Comparison of ENCODE assay signal across 10 cellular contexts in genomic region chr3:28242519-28242918, GRCh38. TPM values are rescaled to one million over a fixed set of nuclear protein-coding genes. Genes with fewer than 3 reads are reported as not detected.
DNase-seq lines count a peak whose midpoint lies in the region; ATAC-seq, FAIRE-seq and TF ChIP-seq lines count a peak whose summit lies in the region.
"Had no signal": no experiment of that assay in that cellular context is flagged by ENCODE, and none has a peak within 500 bp of the region (broad histone marks: within the 10 kb centered on the region; RNA-seq: fewer than 3 reads in every experiment).

No MANE protein-coding gene starts in this region.

- H2AK5ac ChIP-seq in H1 (ENCODE audit: low read depth, low read length): no peak overlapping the region

- WGBS in H1 (ENCODE audit: extremely low coverage in 1 of 2, insufficient coverage in 1 of 2, insufficient read length in 1 of 2, insufficient replicate concordance in 2 of 2, low coverage in 1 of 2, low lambda C conversion rate in 2 of 2, missing lambda C conversion rate in 1 of 2), 2 experiments: 92% methylated on average over 3 of the region's 3 CpGs; no CpG with 5 or more reads in 1 of the 2 experiments

- H4K8ac ChIP-seq in H1 (ENCODE audit: extremely low read depth, insufficient read depth, low read length): no peak overlapping the region

- H3K4ac ChIP-seq in H1 (replicated peaks; ENCODE audit: insufficient read length, low read depth, low read length): no peak overlapping the region

- no peak overlapping the region for H3K56ac ChIP-seq in H1 (replicated peaks; ENCODE audit: insufficient read length, low read depth, low read length)

- CTCF ChIA-PET in CD4-positive, alpha-beta memory T cell (lab: Charles Lee; ENCODE audit: partially characterized antibody): interaction anchor here (1.0 to 5.1 kb wide), 4 partner anchors 75 to 530 kb away, joined by 4 to 24 read pairs (median 9); partner anchors contain the start of gene EOMES
- CTCF ChIA-PET in H1 (lab: Charles Lee; ENCODE audit: partially characterized antibody): interaction anchor here (0.8 kb wide), 1 partner anchor 530 kb away, joined by 3 read pairs; no protein-coding TSS in a partner anchor

- H3K4me3 ChIP-seq in CD4-positive, alpha-beta memory T cell (ENCODE audit: low read length in 2 of 2): peak overlapping the region; percentile 82 to 83
- peak overlapping the region; percentile 94 for H3K4me3 ChIP-seq in NB4 (ENCODE audit: low read depth, low read length)
- H3K4me3 ChIP-seq in H1 (ENCODE audit: extremely low read depth in 1 of 4, insufficient read depth in 2 of 4, low read depth in 3 of 4, low read length in 4 of 4): peak overlapping the region in 2 of 4 experiments; percentile 78 to 79; a peak in 3 of 8 replicates
- peak overlapping the region; percentile 95 for H3K4me3 ChIP-seq in osteoblast (ENCODE audit: insufficient read depth, low read length)

- TF ChIP-seq CTCF in NB4 (IDR thresholded peaks at IDR 0.05; ENCODE audit: low read depth, low read length) (no peak), H1 (IDR thresholded peaks at IDR 0.05; ENCODE audit: control extremely low read depth in 1 of 3, insufficient read depth in 1 of 3, low read depth in 1 of 3, low read length in 3 of 3) (no peak), osteoblast (IDR thresholded peaks at IDR 0.05; ENCODE audit: extremely low read depth, low read depth, low read length) (no peak), GM10266 (IDR thresholded peaks at IDR 0.05; ENCODE audit: control insufficient read depth, insufficient read depth, low read depth, missing control alignments) (no peak)

- peaks cover 61% of the 10 kb centered on the region for H3K4me1 ChIP-seq in CD4-positive, alpha-beta memory T cell (ENCODE audit: insufficient read depth, low read length)
- H3K4me1 ChIP-seq in H1 (replicated peaks in 1 of 4; ENCODE audit: control insufficient read depth in 3 of 4, insufficient read depth in 4 of 4, low read length in 3 of 4) (peaks cover 2 to 18% (median 11%) of the 10 kb centered on the region in 4 experiments), osteoblast (ENCODE audit: insufficient read depth, low read length) (peaks cover 15% of the 10 kb centered on the region)

- H4K20me1 ChIP-seq in H1 (replicated peaks in 1 of 2; ENCODE audit: control insufficient read depth in 1 of 2, insufficient read depth in 2 of 2, low read length in 2 of 2) (no peaks in the 10 kb centered on the region), osteoblast (ENCODE audit: insufficient read depth, low read length) (peaks cover 10% of the 10 kb centered on the region)

- peak overlapping the region; percentile 45 to 93 (median 87) for H3K27ac Mint-ChIP-seq in CD4-positive, alpha-beta memory T cell

- no peak overlapping the region for H3K23ac ChIP-seq in H1 (ENCODE audit: insufficient read length)

- H3K27me3 ChIP-seq in CD4-positive, alpha-beta memory T cell (ENCODE audit: insufficient read depth, low read length): no peaks in the 10 kb centered on the region
- H3K27me3 ChIP-seq in H1 (replicated peaks in 1 of 4; ENCODE audit: control insufficient read depth in 3 of 4, extremely low read depth in 1 of 4, insufficient read depth in 3 of 4, low read length in 3 of 4): no peaks in the 10 kb centered on the region
- no peaks in the 10 kb centered on the region for H3K27me3 ChIP-seq in osteoblast (ENCODE audit: insufficient read depth, low read length)

- no peaks in the 10 kb centered on the region for H3K27me3 Mint-ChIP-seq in CD4-positive, alpha-beta memory T cell

- peak overlapping the region; percentile 93 to 97 (median 96) for H3K4me3 Mint-ChIP-seq in CD4-positive, alpha-beta memory T cell

- peaks cover 2% of the 10 kb centered on the region; the same call in 1 of the 2 replicates for H3K79me1 ChIP-seq in H1 (ENCODE audit: low read depth, low read length)

- peaks cover 0 to 5% of the 10 kb centered on the region in 2 donors for H3K36me3 Mint-ChIP-seq in CD4-positive, alpha-beta memory T cell

- H3K79me2 ChIP-seq in H1 (ENCODE audit: control insufficient read depth in 1 of 2, insufficient read depth in 2 of 2, low read length in 2 of 2) (peaks cover 0 to 58% of the 10 kb centered on the region in 2 experiments; a peak in 3 of 4 replicates), osteoblast (ENCODE audit: insufficient read depth, low read length) (peaks cover 49% of the 10 kb centered on the region)

- peaks cover 46 to 72% (median 53%) of the 10 kb centered on the region in 4 donors for H3K4me1 Mint-ChIP-seq in CD4-positive, alpha-beta memory T cell

- FAIRE-seq in H1 (lab: Jason Lieb, UNC): no peak
- FAIRE-seq: islet of Langerhans had no signal

- H3K9me3 Mint-ChIP-seq in CD4-positive, alpha-beta memory T cell: no peaks in the 10 kb centered on the region

- H3K18ac ChIP-seq in H1 (ENCODE audit: extremely low read depth, low read length): no peak overlapping the region

- POLR2A ChIA-PET in CD4-positive, alpha-beta memory T cell (lab: Charles Lee; ENCODE audit: partially characterized antibody): interaction anchor here (1.2 to 2.4 kb wide), 3 partner anchors 11 to 531 kb away, joined by 3 to 6 read pairs (median 6); no protein-coding TSS in a partner anchor
- POLR2A ChIA-PET in H1 (lab: Charles Lee; ENCODE audit: partially characterized antibody): no interaction called here

- no peak for TF ChIP-seq POLR2A in NB4 (IDR thresholded peaks at IDR 0.05; ENCODE audit: extremely low read depth, insufficient read length)
- TF ChIP-seq POLR2A in H1 (IDR thresholded peaks at IDR 0.05; ENCODE audit: control extremely low read depth in 1 of 2, low read depth in 2 of 2, low read length in 2 of 2): no peak

- H3K4me2 ChIP-seq in H1 (ENCODE audit: insufficient read depth in 1 of 2, low read depth in 2 of 2, low read length in 2 of 2) (peak overlapping the region; percentile 69 to 83), osteoblast (ENCODE audit: insufficient read depth, low read length) (peak overlapping the region; percentile 93)

- H3K9ac ChIP-seq in H1 (replicated peaks in 1 of 4; ENCODE audit: extremely low read depth in 1 of 4, low read depth in 3 of 4, low read length in 3 of 4): no peak overlapping the region

- H2BK120ac ChIP-seq in H1 (replicated peaks; ENCODE audit: low read depth, low read length): no peak overlapping the region

- H2BK5ac ChIP-seq in H1 (ENCODE audit: low read depth, low read length): no peak overlapping the region

- intact Hi-C loops in CD4-positive, alpha-beta memory T cell (cut with micrococcal nuclease): loop anchor here (2.0 to 10.0 kb wide), 3 partner anchors 14 to 758 kb away; partner anchors contain the start of gene SLC4A7

- no peak overlapping the region for H4K5ac ChIP-seq in H1 (ENCODE audit: insufficient read length, low read depth, low read length)

- no peak for TF ChIP-seq EP300 in H1 (IDR thresholded peaks at IDR 0.05; ENCODE audit: borderline replicate concordance in 1 of 2, low read depth in 2 of 2, low read length in 2 of 2)

- H2BK15ac ChIP-seq in H1 (ENCODE audit: low read length): no peak overlapping the region

- ATAC-seq in HG02970 (IDR thresholded peaks at IDR 0.05; ENCODE audit: low FRiP score, unreplicated experiment) (no peak), GM21529 (IDR thresholded peaks at IDR 0.05; ENCODE audit: unreplicated experiment) (no peak)

- H3K9me3 ChIP-seq in CD4-positive, alpha-beta memory T cell (ENCODE audit: control insufficient read depth in 1 of 2, low read length in 2 of 2): no peaks in the 10 kb centered on the region
- no peaks in the 10 kb centered on the region for H3K9me3 ChIP-seq in H1 (ENCODE audit: insufficient read depth in 2 of 2, low read depth in 1 of 2, low read length in 1 of 2)
- H3K9me3 ChIP-seq in osteoblast (ENCODE audit: low read depth, low read length): no peaks in the 10 kb centered on the region

- H3K36me3 ChIP-seq in CD4-positive, alpha-beta memory T cell (ENCODE audit: insufficient read depth, low read length): no peaks in the 10 kb centered on the region
- H3K36me3 ChIP-seq in H1 (ENCODE audit: control insufficient read depth in 2 of 4, insufficient read depth in 4 of 4, low read length in 3 of 4) (no peaks in the 10 kb centered on the region), osteoblast (ENCODE audit: insufficient read depth, low read length) (no peaks in the 10 kb centered on the region)

- H2BK20ac ChIP-seq in H1 (ENCODE audit: low read length): no peak overlapping the region

- TF ChIP-seq RAD21 in H1 (IDR thresholded peaks at IDR 0.05 in 1 of 2, conservative IDR thresholded peaks at IDR 0.05 in 1 of 2; ENCODE audit: low read depth in 2 of 2, low read length in 2 of 2): no peak

- H2AFZ ChIP-seq in H1 (ENCODE audit: low read length) (no peak overlapping the region), osteoblast (ENCODE audit: low read length) (no peak overlapping the region)

- no peaks in the 10 kb centered on the region; the same call in 1 of the 2 replicates for H3K23me2 ChIP-seq in H1 (ENCODE audit: low read depth, low read length)

- H3K14ac ChIP-seq in H1 (ENCODE audit: insufficient read length): no peak overlapping the region

- H4K91ac ChIP-seq in H1 (replicated peaks; ENCODE audit: insufficient read length, low read length): no peak overlapping the region

- no peak for DNase-seq in CD4-positive, alpha-beta memory T cell
- no peak for DNase-seq in NB4 (ENCODE audit: low read depth)
- DNase-seq in H1 (ENCODE audit: low read depth in 1 of 2, low spot score in 2 of 2): no peak
- DNase-seq in osteoblast (ENCODE audit: insufficient read length, low spot score, missing footprints): no peak
- no peak for DNase-seq in NCI-H1417 (lab: John Stamatoyannopoulos, UW)
- DNase-seq in GM10266 (ENCODE audit: extremely low spot score): no peak
- DNase-seq: activated CD4-positive, CD25-positive, alpha-beta regulatory T cell treated with anti-CD3 and anti-CD28 coated beads, Interleukin-2, amount 50 U/mL, for 72 hours had no signal

- H2BK12ac ChIP-seq in H1 (ENCODE audit: low read depth, low read length): no peak overlapping the region; the same call in 1 of the 2 replicates

- H3K27ac ChIP-seq in CD4-positive, alpha-beta memory T cell (ENCODE audit: low read depth, low read length): no peak overlapping the region
- no peak overlapping the region for H3K27ac ChIP-seq in H1 (ENCODE audit: low read depth, low read length)
- H3K27ac ChIP-seq in osteoblast (ENCODE audit: low read depth, low read length): no peak overlapping the region

TF ChIP-seq in H1, 55 proteins besides CTCF, POLR2A, EP300 and RAD21 (continues in another document):
- TF ChIP-seq CTBP2 (IDR thresholded peaks at IDR 0.05; ENCODE audit: borderline replicate concordance, insufficient read depth, insufficient read length, low read length): no peak

RNA-seq across cellular contexts. Expression of gene CMC1, which starts 1.1 kb away (rescaled TPM):
- 10 to 100 TPM; 15.9 to 18.4 TPM for total RNA-seq in CD4-positive, alpha-beta memory T cell
- polyA plus RNA-seq in CD4-positive, alpha-beta memory T cell: 10 to 100 TPM; 43.4 to 49.8 TPM
- 17.8 and 19.4 TPM in 2 replicates for total RNA-seq in H1 (2021; fragmentation: NEBNext Ultra II Directional; extraction: Animal tissue kit (Norgen Biotek cat#: 25700))
- polyA plus RNA-seq in H1 (2011; rRNA removed): 11.4 and 13.7 TPM in 2 replicates
- polyA plus RNA-seq in H1 (2011; cell fraction: cytosol; rRNA removed): 16.7 TPM
- 8.3 TPM for polyA plus RNA-seq in H1 (2011; cell fraction: nucleus; rRNA removed)
- 19.3 to 34.2 TPM (median 20.6 TPM) in 4 replicates for polyA plus RNA-seq in H1 (2012, experiment 1 of 2)
- polyA plus RNA-seq in H1 (2012, experiment 2 of 2): 39.3 TPM
- polyA plus RNA-seq in H1 (2013, experiment 1 of 2): 96.1 TPM
- polyA plus RNA-seq in H1 (2013, experiment 2 of 2): 86.9 TPM
- 2.2 and 3.7 TPM in 2 replicates for polyA minus RNA-seq in H1 (2011; rRNA and poly(A)+ RNA removed)
- polyA minus RNA-seq in H1 (2011; cell fraction: cytosol; rRNA and poly(A)+ RNA removed): 7.6 TPM
- 36.1 TPM for polyA minus RNA-seq in H1 (2011; cell fraction: nucleus; rRNA and poly(A)+ RNA removed)
- total RNA-seq in osteoblast: 4.1 and 5.8 TPM in 2 replicates
